Comparison of ENCODE assay signal across 21 cellular contexts in genomic region chr15:41254560-41254959, GRCh38. TPM values are rescaled to one million over a fixed set of nuclear protein-coding genes. Genes with fewer than 3 reads are reported as not detected.
DNase-seq lines count a peak whose midpoint lies in the region; ATAC-seq, FAIRE-seq and TF ChIP-seq lines count a peak whose summit lies in the region.
"Had no signal": no experiment of that assay in that cellular context is flagged by ENCODE, and none has a peak within 500 bp of the region (broad histone marks: within the 10 kb centered on the region; RNA-seq: fewer than 3 reads in every experiment).

No MANE protein-coding gene starts in this region.

- H3K79me2 ChIP-seq in OCI-LY1 (ENCODE audit: insufficient read depth, low read length): no peaks in the 10 kb centered on the region

- H3K9me3 ChIP-seq in KOPT-K1 (ENCODE audit: insufficient read depth, low read length, poor library complexity, severe bottlenecking): no peaks in the 10 kb centered on the region
- no peaks in the 10 kb centered on the region for H3K9me3 ChIP-seq in OCI-LY1 (ENCODE audit: low read length)

- ATAC-seq in left cardiac atrium (no peak), HG02852 (IDR thresholded peaks at IDR 0.05; ENCODE audit: unreplicated experiment) (no peak)
- ATAC-seq: GM23338, HCT116 had no signal

- H4K20me1 ChIP-seq in OCI-LY1 (ENCODE audit: insufficient read depth, low read length): no peaks in the 10 kb centered on the region

- H3F3A ChIP-seq in OCI-LY1 (ENCODE audit: insufficient read depth, low read length): no peaks in the 10 kb centered on the region

- intact Hi-C loops in left cardiac atrium (cut with DNase I): no loop called here

- H3K27ac Mint-ChIP-seq in progenitor cell of endocrine pancreas: peak overlapping the region; percentile 19
- H3K27ac Mint-ChIP-seq: CD4-positive, alpha-beta memory T cell; GM23338; T-helper 1 cell treated with Interleukin-12 subunit alpha and Interleukin-12 subunit beta and Interleukin-4 antibody, amounts not matched to agents 30 μg/mL and 1 μg/mL, for 36 hours had no signal

- peaks cover 14% of the 10 kb centered on the region for H3K36me3 Mint-ChIP-seq in progenitor cell of endocrine pancreas (ENCODE audit: insufficient read depth)

- no peak for DNase-seq in progenitor cell of endocrine pancreas (ENCODE audit: low spot score, unreplicated experiment)
- DNase-seq in cerebellar nuclear complex (lab: John Stamatoyannopoulos, UW): no peak
- no peak for DNase-seq in left cardiac atrium
- no peak for DNase-seq in NCI-H510A treated with DMSO at 0.1 percent for 48 hours (lab: John Stamatoyannopoulos, UW)
- DNase-seq: ACHN; Calu3; CD4-positive, alpha-beta memory T cell; DMS53; MM.1S; NCI-H187; NCI-H446; NCI-H774; SHP77 treated with DMSO at 0.1 percent for 48 hours had no signal

- H3K36me3 ChIP-seq in KOPT-K1 (ENCODE audit: insufficient read depth, low read length) (peaks cover 4% of the 10 kb centered on the region; the same call in 1 of the 2 replicates), OCI-LY1 (ENCODE audit: insufficient read depth, low read length) (peaks cover 15% of the 10 kb centered on the region; the same call in 1 of the 2 replicates)

- no peak overlapping the region for H2AFZ ChIP-seq in OCI-LY1 (ENCODE audit: low read length)
- H2AFZ ChIP-seq: GM23338 had no signal

- no peak overlapping the region for H3K4me3 Mint-ChIP-seq in progenitor cell of endocrine pancreas (ENCODE audit: low read depth)
- H3K4me3 Mint-ChIP-seq: CD4-positive, alpha-beta memory T cell; GM23338; T-helper 1 cell treated with Interleukin-12 subunit alpha and Interleukin-12 subunit beta and Interleukin-4 antibody, amounts not matched to agents 30 μg/mL and 1 μg/mL, for 36 hours had no signal

- no peaks in the 10 kb centered on the region for H3K27me3 Mint-ChIP-seq in progenitor cell of endocrine pancreas
- H3K27me3 Mint-ChIP-seq: CD4-positive, alpha-beta memory T cell had no signal

- H3K9me3 Mint-ChIP-seq in progenitor cell of endocrine pancreas (ENCODE audit: low read depth): no peaks in the 10 kb centered on the region
- H3K9me3 Mint-ChIP-seq: GM23338; T-helper 1 cell treated with Interleukin-12 subunit alpha and Interleukin-12 subunit beta and Interleukin-4 antibody, amounts not matched to agents 30 μg/mL and 1 μg/mL, for 36 hours had no signal

- TF ChIP-seq CTCF in OCI-LY1 (IDR thresholded peaks at IDR 0.05; ENCODE audit: low read length): no peak
- TF ChIP-seq CTCF in progenitor cell of endocrine pancreas (IDR thresholded peaks at IDR 0.05; ENCODE audit: unreplicated experiment): no peak

- no peak overlapping the region for H3K4me3 ChIP-seq in OCI-LY1 (ENCODE audit: low read depth, low read length, poor library complexity, severe bottlenecking)
- H3K4me3 ChIP-seq: GM23338 had no signal

- H3K4me2 ChIP-seq in OCI-LY1 (ENCODE audit: low read length): peak overlapping the region; percentile 63
- H3K4me2 ChIP-seq: GM23338, KMS-11 had no signal

- peaks cover 31% of the 10 kb centered on the region for H3K4me1 ChIP-seq in OCI-LY1 (ENCODE audit: insufficient read depth, low read length, severe bottlenecking)

- peaks cover 35% of the 10 kb centered on the region for H3K4me1 Mint-ChIP-seq in progenitor cell of endocrine pancreas (ENCODE audit: low read depth)
- H3K4me1 Mint-ChIP-seq: CD4-positive, alpha-beta memory T cell; GM23338 had no signal

- no peaks in the 10 kb centered on the region for H3K27me3 ChIP-seq in OCI-LY1 (ENCODE audit: insufficient read depth, low read length)

- peak overlapping the region; percentile 47 for H3K9ac ChIP-seq in OCI-LY1 (ENCODE audit: low read length)
- H3K9ac ChIP-seq: KMS-11 had no signal

- peak; percentile 39 for FAIRE-seq in G401.6 (lab: Jason Lieb, UNC)

- H3K27ac ChIP-seq in KOPT-K1 (ENCODE audit: low read depth, low read length, poor library complexity, severe bottlenecking) (peak overlapping the region; percentile 61), OCI-LY1 (ENCODE audit: low read depth, low read length, poor library complexity, severe bottlenecking) (peak overlapping the region; percentile 58)
- H3K27ac ChIP-seq: KMS-11 had no signal

- H3K9me2 ChIP-seq in OCI-LY1 (ENCODE audit: low read depth, low read length): no peaks in the 10 kb centered on the region

RNA-seq across cellular contexts. Expression of gene CHP1, which starts 23.5 kb away (rescaled TPM):
- total RNA-seq in progenitor cell of endocrine pancreas (89.3 and 89.6 TPM in 2 replicates), left cardiac atrium (100 to 1,000 TPM; 113 to 123 TPM)

RNA-seq across cellular contexts. Expression of gene EXD1, which starts 24.0 kb away (rescaled TPM):
- total RNA-seq in progenitor cell of endocrine pancreas: not detected in 2 replicates
- total RNA-seq in left cardiac atrium: not detected
- total RNA-seq: Calu3; CD4-positive, alpha-beta memory T cell had no signal
